16 cellular contexts compared by ENCODE assay signal in the genomic region with DNA sequence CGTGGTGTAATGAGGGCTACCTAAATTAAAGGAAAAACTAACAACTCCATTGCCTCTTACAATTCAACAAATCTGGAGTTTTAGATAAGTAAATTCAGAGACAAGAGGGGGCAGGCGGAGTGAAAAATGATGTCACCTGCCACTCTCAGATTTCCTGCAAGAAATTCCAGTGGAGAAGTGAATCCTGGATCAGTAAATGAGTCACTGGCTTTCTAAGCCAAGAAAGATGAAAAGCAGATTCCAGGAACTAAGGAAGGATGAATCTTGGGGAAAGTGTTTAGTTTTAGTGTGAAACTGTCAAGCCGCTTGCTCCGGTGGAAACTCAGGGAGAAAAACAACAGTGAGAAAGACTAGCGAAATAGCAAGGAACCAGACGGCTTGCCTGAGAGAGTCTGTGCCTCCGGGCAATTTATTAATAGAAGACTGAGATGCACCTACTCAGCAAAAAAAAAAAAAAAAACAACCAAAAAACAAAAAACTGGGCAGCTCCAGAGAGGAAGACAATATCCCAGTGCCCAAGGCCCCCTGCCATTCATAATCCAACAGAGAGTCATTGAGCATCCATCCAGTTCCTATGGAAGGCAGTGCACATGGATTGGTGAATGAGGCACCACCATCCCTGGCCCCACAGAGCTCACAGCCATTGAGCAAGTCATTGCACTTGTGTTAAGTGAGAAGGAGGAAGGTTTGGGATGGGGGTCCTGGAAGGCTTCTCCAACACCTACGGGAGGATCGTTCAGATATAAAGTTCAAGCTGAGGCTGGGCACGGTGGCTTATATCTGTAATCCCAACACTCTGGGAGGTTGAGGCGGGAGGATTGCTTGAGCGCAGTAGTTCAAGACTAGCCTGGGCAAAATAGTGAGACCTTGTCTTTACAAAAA. TPM values are rescaled to one million over a fixed set of nuclear protein-coding genes. Genes with fewer than 3 reads are reported as not detected.
DNase-seq lines count a peak whose midpoint lies in the region; ATAC-seq and TF ChIP-seq lines count a peak whose summit lies in the region.
"Had no signal": no experiment of that assay in that cellular context is flagged by ENCODE, and none has a peak within 500 bp of the region (broad histone marks: within the 10 kb centered on the region; RNA-seq: fewer than 3 reads in every experiment).

No MANE protein-coding gene starts in this region.

- H3K4me3 ChIP-seq in SJSA1 (no peak overlapping the region), rectal smooth muscle tissue (ENCODE audit: low read length) (no peak overlapping the region)
- H3K4me3 ChIP-seq: lung, skin epidermis had no signal

- ATAC-seq in HG02938 (IDR thresholded peaks at IDR 0.05; ENCODE audit: unreplicated experiment) = no peak

- DNase-seq in GM10266 (ENCODE audit: extremely low spot score) = peak; percentile 6
- peak in 1 of 2 experiments; percentile 54 for DNase-seq in SJSA1 (ENCODE audit: low read depth in 1 of 2, low spot score in 2 of 2)
- DNase-seq in fibroblast of peridontal ligament (ENCODE audit: extremely low read depth) = peak; percentile 74
- no peak for DNase-seq in HuH-7.5 (ENCODE audit: low spot score)
- DNase-seq in SHP77 (lab: John Stamatoyannopoulos, UW) = no peak
- no peak for DNase-seq in NCI-H2171 (lab: John Stamatoyannopoulos, UW)
- DNase-seq: aorta, DND-41, GOT3, NCI-H1048, NCI-H82 had no signal

- H3K27me3 ChIP-seq in SJSA1 (replicated peaks) (no peaks in the 10 kb centered on the region), rectal smooth muscle tissue (ENCODE audit: control insufficient read depth, insufficient read depth, low read length) (no peaks in the 10 kb centered on the region)

- no peak overlapping the region for H3K9ac ChIP-seq in rectal smooth muscle tissue (ENCODE audit: low read length)

- H3K4me1 ChIP-seq in SJSA1 (replicated peaks) (peaks cover 28% of the 10 kb centered on the region), rectal smooth muscle tissue (ENCODE audit: control insufficient read depth, insufficient read depth, low read length) (peaks cover 4% of the 10 kb centered on the region)

- TF ChIP-seq CTCF in GM10266 (IDR thresholded peaks at IDR 0.05; ENCODE audit: control insufficient read depth, insufficient read depth, low read depth, missing control alignments) = no peak

- H3K9me3 ChIP-seq in SJSA1 (replicated peaks) = no peaks in the 10 kb centered on the region

- H3K36me3 ChIP-seq in SJSA1 (no peaks in the 10 kb centered on the region), rectal smooth muscle tissue (ENCODE audit: control insufficient read depth, insufficient read depth, low read length) (no peaks in the 10 kb centered on the region)

- H3K27ac ChIP-seq in SJSA1 = peak overlapping the region; percentile 56
- peak overlapping the region; percentile 73 for H3K27ac ChIP-seq in rectal smooth muscle tissue (ENCODE audit: low read depth, low read length)

RNA-seq across cellular contexts. Expression of gene RIPOR1, which starts 12.1 kb away (rescaled TPM):
- total RNA-seq in SJSA1 (2014; rRNA removed; shearing (Covaris generic)) = 20.1 and 24.8 TPM in 2 replicates

RNA-seq across cellular contexts. Expression of gene AGRP, which starts 33.2 kb away (rescaled TPM):
- not detected in 2 replicates for total RNA-seq in SJSA1 (2014; rRNA removed; shearing (Covaris generic))
- total RNA-seq: aorta; T-helper 2 cell treated with Interferon-gamma antibody and Interleukin-4, amounts not matched to agents 100 ng/mL and 5 ng/mL, for 36 hours had no signal

RNA-seq across cellular contexts. Expression of gene ATP6V0D1, which starts 35.6 kb away (rescaled TPM):
- total RNA-seq in SJSA1 (2014; rRNA removed; shearing (Covaris generic)) = 80.5 and 83.5 TPM in 2 replicates

RNA-seq across cellular contexts. Expression of gene CTCF, which starts 45.8 kb away (rescaled TPM):
- total RNA-seq in SJSA1 (2014; rRNA removed; shearing (Covaris generic)) = 26.6 and 39.1 TPM in 2 replicates

Comparison
In these comparisons a context has a peak if more than half of its experiments do, and no peak if none do; other contexts are left out.
1. DNase-seq: peak in GM10266 (single experiment) and fibroblast of peridontal ligament (single experiment); none in HuH-7.5 (single experiment), SHP77 (0 of 2) and NCI-H2171 (single experiment).